ENCODE assay signal across 9 cellular contexts in the genomic region with DNA sequence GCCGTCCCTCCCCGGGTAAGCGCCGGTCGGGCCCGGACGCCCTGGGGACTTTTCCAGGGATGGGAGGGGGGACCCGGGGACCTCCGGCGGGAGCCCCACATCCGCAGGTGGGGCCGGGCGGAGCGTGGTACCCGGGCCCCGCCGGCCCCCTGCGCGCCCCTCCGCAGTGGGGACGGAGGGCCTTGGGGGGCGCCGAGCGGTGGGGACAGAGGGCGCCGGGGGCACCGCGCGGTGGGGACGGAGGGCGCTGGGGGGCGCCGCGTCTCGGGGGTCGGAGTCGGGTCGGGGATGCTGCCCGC. TPM values are rescaled to one million over a fixed set of nuclear protein-coding genes. Genes with fewer than 3 reads are reported as not detected.
DNase-seq lines count a peak whose midpoint lies in the region; ATAC-seq, FAIRE-seq and TF ChIP-seq lines count a peak whose summit lies in the region.
"Had no signal": no experiment of that assay in that cellular context is flagged by ENCODE, and none has a peak within 500 bp of the region (broad histone marks: within the 10 kb centered on the region; RNA-seq: fewer than 3 reads in every experiment).

No MANE protein-coding gene starts in this region.

- no peaks in the 10 kb centered on the region for H3K36me3 Mint-ChIP-seq in activated naive CD8-positive, alpha-beta T cell treated with anti-CD3 and anti-CD28 coated beads, Interleukin-2, amount 50 U/mL, for 24 hours (ENCODE audit: low read depth)
- no peaks in the 10 kb centered on the region for H3K36me3 Mint-ChIP-seq in activated naive CD8-positive, alpha-beta T cell treated with anti-CD3 and anti-CD28 coated beads for 36 hours
- H3K36me3 Mint-ChIP-seq in activated CD4-positive, alpha-beta memory T cell treated with anti-CD3 and anti-CD28 coated beads for 36 hours: no peaks in the 10 kb centered on the region

- H2AFZ ChIP-seq in HepG2 (ENCODE audit: low read length): no peak overlapping the region

- TF ChIP-seq POLR2A in HepG2 (IDR thresholded peaks at IDR 0.05; ENCODE audit: insufficient read depth in 1 of 2, low read depth in 2 of 2, low read length in 2 of 2) (no peak), vagina (IDR thresholded peaks at IDR 0.05) (no peak)

- no peaks in the 10 kb centered on the region; the same call in 1 of the 2 replicates for H4K20me1 ChIP-seq in HepG2 (ENCODE audit: insufficient read depth, low read length)

- H3K4me1 Mint-ChIP-seq in activated naive CD8-positive, alpha-beta T cell treated with anti-CD3 and anti-CD28 coated beads, Interleukin-2, amount 50 U/mL, for 24 hours: peaks cover 29% of the 10 kb centered on the region
- H3K4me1 Mint-ChIP-seq in activated naive CD8-positive, alpha-beta T cell treated with anti-CD3 and anti-CD28 coated beads for 36 hours: peaks cover 19% of the 10 kb centered on the region
- peaks cover 19% of the 10 kb centered on the region for H3K4me1 Mint-ChIP-seq in activated CD4-positive, alpha-beta memory T cell treated with anti-CD3 and anti-CD28 coated beads for 36 hours (ENCODE audit: low read depth)

- H3K4me1 ChIP-seq in adipocyte (ENCODE audit: control insufficient read depth, insufficient read depth, low read length) (peaks cover 2% of the 10 kb centered on the region), HepG2 (ENCODE audit: insufficient read depth, low read length) (peaks cover 12% of the 10 kb centered on the region; the same call in 1 of the 2 replicates), vagina (peaks cover 11% of the 10 kb centered on the region)

- peak; percentile 5 for ATAC-seq in activated naive CD8-positive, alpha-beta T cell treated with anti-CD3 and anti-CD28 coated beads, Interleukin-2, amount 50 U/mL, for 24 hours
- ATAC-seq in HepG2 (peak; percentile 46), GM21381 (IDR thresholded peaks at IDR 0.05; ENCODE audit: unreplicated experiment) (no peak)

- TF ChIP-seq CTCF in HepG2 (CRISPR knock-in tag; IDR thresholded peaks at IDR 0.05): no peak
- no peak for TF ChIP-seq CTCF in vagina (IDR thresholded peaks at IDR 0.05)

- H3K4me2 ChIP-seq in HepG2 (ENCODE audit: low read depth, low read length): peak overlapping the region; percentile 72

- no peak overlapping the region for H3K27ac Mint-ChIP-seq in activated naive CD8-positive, alpha-beta T cell treated with anti-CD3 and anti-CD28 coated beads, Interleukin-2, amount 50 U/mL, for 24 hours
- H3K27ac Mint-ChIP-seq in activated naive CD8-positive, alpha-beta T cell treated with anti-CD3 and anti-CD28 coated beads for 36 hours: no peak overlapping the region
- H3K27ac Mint-ChIP-seq in activated CD4-positive, alpha-beta memory T cell treated with anti-CD3 and anti-CD28 coated beads for 36 hours: no peak overlapping the region

- H3K9ac ChIP-seq in adipocyte (ENCODE audit: low read length) (no peak overlapping the region), HepG2 (ENCODE audit: insufficient read depth, low read depth, low read length) (no peak overlapping the region)

- H3K79me2 ChIP-seq in HepG2 (ENCODE audit: insufficient read depth, low read length): no peaks in the 10 kb centered on the region

- H3K9me3 ChIP-seq in adipocyte (ENCODE audit: control insufficient read depth, low read length) (no peaks in the 10 kb centered on the region), HepG2 (ENCODE audit: low read length) (no peaks in the 10 kb centered on the region), vagina (no peaks in the 10 kb centered on the region)

- TF ChIP-seq RAD21 in HepG2 (CRISPR knock-in tag; IDR thresholded peaks at IDR 0.05): no peak

- no peak for FAIRE-seq in HepG2 (lab: Jason Lieb, UNC)

- H3K27ac ChIP-seq in HepG2 (ENCODE audit: extremely low read length, insufficient read depth, low read length) (no peak overlapping the region), vagina (peak overlapping the region; percentile 86)

- intact Hi-C loops in HepG2 (cut with micrococcal nuclease; ENCODE audit: unreplicated experiment): loop anchor here (2.0 kb wide), 1 partner anchor 215 kb away; no protein-coding TSS in a partner anchor
- intact Hi-C loops in vagina (cut with DNase I): no loop called here
- intact Hi-C loops in activated CD4-positive, alpha-beta memory T cell treated with anti-CD3 and anti-CD28 coated beads for 36 hours (cut with micrococcal nuclease): loop anchor here (1.0 to 2.0 kb wide), 4 partner anchors 19 to 213 kb away; no protein-coding TSS in a partner anchor

- TF ChIP-seq EP300 in HepG2 (IDR thresholded peaks at IDR 0.05; ENCODE audit: low read depth in 2 of 2, low read length in 2 of 2) (no peak), HepG2 (CRISPR knock-in tag; IDR thresholded peaks at IDR 0.05; ENCODE audit: borderline replicate concordance) (no peak)

- H3K4me3 ChIP-seq in adipocyte (ENCODE audit: low read length) (peak overlapping the region; percentile 80), HepG2 (replicated peaks in 1 of 3; ENCODE audit: insufficient read depth in 1 of 3, low read depth in 2 of 3, low read length in 3 of 3) (peak overlapping the region in 2 of 3 experiments; percentile 25 to 68; a peak in 3 of 6 replicates), vagina (peak overlapping the region; percentile 80 to 86)

- no peaks in the 10 kb centered on the region for H3K36me3 ChIP-seq in adipocyte (ENCODE audit: control insufficient read depth, insufficient read depth, low read length, severe bottlenecking)
- no peaks in the 10 kb centered on the region for H3K36me3 ChIP-seq in HepG2 (replicated peaks in 1 of 2; ENCODE audit: control insufficient read depth in 1 of 2, insufficient read depth in 2 of 2, low read length in 2 of 2)
- no peaks in the 10 kb centered on the region for H3K36me3 ChIP-seq in vagina

- POLR2A ChIA-PET in HepG2 (lab: Yijun Ruan, JAX): no interaction called here
- POLR2A ChIA-PET in activated CD4-positive, alpha-beta memory T cell treated with anti-CD3 and anti-CD28 coated beads for 36 hours (lab: Charles Lee): interaction anchor here (0.6 to 2.6 kb wide), 7 partner anchors 31 to 1853 kb away, joined by 3 to 13 read pairs (median 6); a partner anchor contains a TSS

- H3K27me3 ChIP-seq in adipocyte (replicated peaks; ENCODE audit: control insufficient read depth, insufficient read depth, low read length) (peaks cover 37% of the 10 kb centered on the region), HepG2 (ENCODE audit: control insufficient read depth in 1 of 2, insufficient read depth in 2 of 2, low read length in 2 of 2) (peaks cover 1 to 45% of the 10 kb centered on the region in 2 experiments; a peak in 3 of 5 replicates), vagina (no peaks in the 10 kb centered on the region)

- no TSS peak for BruUV-seq in HepG2 (replicated peaks; lab: Mats Ljungman, UMichigan)

- CTCF ChIA-PET in HepG2 (lab: Yijun Ruan, JAX; ENCODE audit: low intra/inter-chr PET ratio, low total read pairs): interaction anchor here (1.7 kb wide), 1 partner anchor 182 kb away, joined by 11 read pairs; no protein-coding TSS in a partner anchor
- CTCF ChIA-PET in activated CD4-positive, alpha-beta memory T cell treated with anti-CD3 and anti-CD28 coated beads for 36 hours (lab: Charles Lee): interaction anchor here (1.0 to 1.7 kb wide), 7 partner anchors 8 to 214 kb away, joined by 3 to 17 read pairs (median 4); no protein-coding TSS in a partner anchor

- peaks cover 47% of the 10 kb centered on the region for H3K27me3 Mint-ChIP-seq in activated naive CD8-positive, alpha-beta T cell treated with anti-CD3 and anti-CD28 coated beads, Interleukin-2, amount 50 U/mL, for 24 hours
- peaks cover 60% of the 10 kb centered on the region for H3K27me3 Mint-ChIP-seq in activated naive CD8-positive, alpha-beta T cell treated with anti-CD3 and anti-CD28 coated beads for 36 hours
- peaks cover 48% of the 10 kb centered on the region for H3K27me3 Mint-ChIP-seq in activated CD4-positive, alpha-beta memory T cell treated with anti-CD3 and anti-CD28 coated beads for 36 hours

- no peak for DNase-seq in activated naive CD8-positive, alpha-beta T cell treated with anti-CD3 and anti-CD28 coated beads, Interleukin-2, amount 50 U/mL, for 24 hours
- DNase-seq in activated naive CD8-positive, alpha-beta T cell treated with anti-CD3 and anti-CD28 coated beads for 36 hours: no peak
- no peak for DNase-seq in adipocyte (ENCODE audit: low read depth)
- DNase-seq in HepG2 (ENCODE audit: low spot score): no peak
- no peak for DNase-seq in vagina (ENCODE audit: extremely low spot score in 2 of 2)
- DNase-seq in activated CD4-positive, alpha-beta memory T cell treated with anti-CD3 and anti-CD28 coated beads for 36 hours: no peak
- DNase-seq in MV-4-11 (lab: John Stamatoyannopoulos, UW): no peak

- H3K4me3 Mint-ChIP-seq in activated naive CD8-positive, alpha-beta T cell treated with anti-CD3 and anti-CD28 coated beads, Interleukin-2, amount 50 U/mL, for 24 hours: no peak overlapping the region
- no peak overlapping the region for H3K4me3 Mint-ChIP-seq in activated naive CD8-positive, alpha-beta T cell treated with anti-CD3 and anti-CD28 coated beads for 36 hours
- no peak overlapping the region for H3K4me3 Mint-ChIP-seq in activated CD4-positive, alpha-beta memory T cell treated with anti-CD3 and anti-CD28 coated beads for 36 hours

- H3K9me3 Mint-ChIP-seq in activated naive CD8-positive, alpha-beta T cell treated with anti-CD3 and anti-CD28 coated beads, Interleukin-2, amount 50 U/mL, for 24 hours: no peaks in the 10 kb centered on the region
- no peaks in the 10 kb centered on the region for H3K9me3 Mint-ChIP-seq in activated naive CD8-positive, alpha-beta T cell treated with anti-CD3 and anti-CD28 coated beads for 36 hours
- no peaks in the 10 kb centered on the region for H3K9me3 Mint-ChIP-seq in activated CD4-positive, alpha-beta memory T cell treated with anti-CD3 and anti-CD28 coated beads for 36 hours
- H3K9me3 Mint-ChIP-seq: activated naive CD4-positive, alpha-beta T cell treated with anti-CD3 and anti-CD28 coated beads, Interleukin-2, amount 50 U/mL, for 72 hours had no signal

- in situ Hi-C loops in HepG2 (cut with HindIII; ENCODE audit: extremely low pct_ligation_motif_present, low pct_unique_long_range_greater_than_20kb): loop anchor here (10.0 kb wide), 2 partner anchors 185 to 215 kb away; no protein-coding TSS in a partner anchor

- WGBS in HepG2 (ENCODE audit: low lambda C conversion rate): 3% methylated on average over 7 of the region's 39 CpGs

RNA-seq across cellular contexts. Expression of a gene that starts 0.3 kb away (rescaled TPM):
- total RNA-seq in activated naive CD8-positive, alpha-beta T cell treated with anti-CD3 and anti-CD28 coated beads for 36 hours: 1 to 10 TPM; 4.4 to 4.5 TPM
- total RNA-seq in HepG2 (2016; rRNA removed; fragmentation: Illumina TruSeq; extraction: Trizol) (0.04 and 0.07 TPM in 2 replicates), vagina (38.5 TPM)
- total RNA-seq in HepG2 (2016; cell fraction: cytosol; rRNA removed; fragmentation: Illumina TruSeq; extraction: Trizol; ENCODE audit: low read depth): 0.26 TPM in 1 of 2 replicates, not detected in the other
- 0.28 and 0.30 TPM in 2 replicates for total RNA-seq in HepG2 (2016; cell fraction: insoluble cytoplasmic fraction; rRNA removed; fragmentation: Illumina TruSeq; extraction: Trizol)
- total RNA-seq in HepG2 (2016; cell fraction: membrane; rRNA removed; fragmentation: Illumina TruSeq; extraction: Trizol): 0.09 and 0.17 TPM in 2 replicates
- total RNA-seq in HepG2 (2016; cell fraction: nucleus; rRNA removed; fragmentation: Illumina TruSeq; extraction: Trizol): 0.19 and 0.34 TPM in 2 replicates
- polyA plus RNA-seq in HepG2 (2011; rRNA removed): 0.03 TPM in 2 replicates
- polyA plus RNA-seq in HepG2 (2011; cell fraction: cytosol; rRNA removed): 0.01 and 0.04 TPM in 2 replicates
- 0.03 and 0.43 TPM in 2 replicates for polyA plus RNA-seq in HepG2 (2011; cell fraction: nucleus; rRNA removed)
- polyA plus RNA-seq in HepG2 (2012): 0.08 and 0.09 TPM in 2 replicates
- polyA plus RNA-seq in HepG2 (2016; cell fraction: cytosol; fragmentation: Illumina TruSeq; extraction: Trizol; ENCODE audit: low read depth): not detected in 2 replicates
- polyA plus RNA-seq in HepG2 (2016; cell fraction: insoluble cytoplasmic fraction; fragmentation: Illumina TruSeq; extraction: Trizol; ENCODE audit: low read depth): 0.08 TPM in 1 of 2 replicates, not detected in the other
- not detected in 2 replicates for polyA plus RNA-seq in HepG2 (2016; cell fraction: membrane; fragmentation: Illumina TruSeq; extraction: Trizol; ENCODE audit: low read depth)
- 0.12 and 0.20 TPM in 2 replicates for polyA plus RNA-seq in HepG2 (2016; cell fraction: nucleus; fragmentation: Illumina TruSeq; extraction: Trizol; ENCODE audit: insufficient read depth, low read depth)
- polyA minus RNA-seq in HepG2 (2011; rRNA and poly(A)+ RNA removed; ENCODE audit: low replicate concordance): 0.26 and 1.6 TPM in 2 replicates
- not detected in 2 replicates for polyA minus RNA-seq in HepG2 (2011; cell fraction: cytosol; rRNA and poly(A)+ RNA removed)
- 0.13 and 0.62 TPM in 2 replicates for polyA minus RNA-seq in HepG2 (2011; cell fraction: nucleus; rRNA and poly(A)+ RNA removed)
- 1 to 10 TPM; 5.0 to 6.7 TPM for total RNA-seq in activated CD4-positive, alpha-beta memory T cell treated with anti-CD3 and anti-CD28 coated beads for 36 hours
